In the genomic region with DNA sequence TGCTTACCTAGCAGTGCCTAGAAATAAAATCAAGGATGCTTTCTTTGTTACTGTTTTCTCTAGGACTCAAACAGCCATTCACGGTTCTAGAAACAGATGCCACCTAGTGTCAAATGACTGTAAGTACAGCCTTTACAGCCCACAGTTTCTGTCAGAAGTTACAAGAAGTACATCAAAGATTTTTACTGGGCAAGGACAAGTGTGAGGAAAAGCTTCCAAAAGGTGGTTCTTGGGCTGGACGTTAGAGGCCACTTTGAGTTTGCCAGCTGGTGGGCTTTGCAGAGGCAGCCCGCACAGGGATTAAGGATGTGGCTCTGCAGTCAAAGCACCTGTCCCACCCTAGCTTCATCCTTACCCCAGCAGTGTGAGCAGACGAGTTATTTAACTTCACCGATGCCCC, we compare ENCODE assay signal across 8 cellular contexts. TPM values are rescaled to one million over a fixed set of nuclear protein-coding genes. Genes with fewer than 3 reads are reported as not detected.
A peak's percentile ranks its signal among the peaks of the same experiment; 100 is the strongest.
DNase-seq lines count a peak whose midpoint lies in the region; ATAC-seq and TF ChIP-seq lines count a peak whose summit lies in the region.

No MANE protein-coding gene starts in this region.

- DNase-seq in DMS153 (lab: John Stamatoyannopoulos, UW) (peak; percentile 11), HT-29 (ENCODE audit: low spot score) (peak; percentile 88), NCI-H82 treated with DMSO at 0.1 percent for 48 hours (lab: John Stamatoyannopoulos, UW; ENCODE audit: unreplicated experiment) (peak; percentile 11), body of pancreas (peak in 2 of 4 donors; percentile 25 to 51), iris pigment epithelial cell (ENCODE audit: low read depth) (peak; percentile 66), superior temporal gyrus (ENCODE audit: extremely low spot score) (peak; percentile 87)

- intact Hi-C loops in body of pancreas (cut with DNase I): loop anchor here (10.0 kb wide), 1 partner anchor 51 kb away; no protein-coding TSS in a partner anchor

- no peaks in the 10 kb centered on the region for H3K36me3 ChIP-seq in body of pancreas (replicated peaks in 1 of 2; ENCODE audit: insufficient read depth in 1 of 2, low read depth in 2 of 2)

- peak; percentile 58 to 86 (median 75) for TF ChIP-seq CTCF in body of pancreas (IDR thresholded peaks at IDR 0.05)

- no peak for TF ChIP-seq POLR2A in body of pancreas (IDR thresholded peaks at IDR 0.05)

- no peaks in the 10 kb centered on the region for H3K9me3 ChIP-seq in body of pancreas

- H3K4me1 ChIP-seq in body of pancreas: peaks cover 75% of the 10 kb centered on the region

- peak; percentile 51 for ATAC-seq in body of pancreas
- no peak for ATAC-seq in HG02938 (IDR thresholded peaks at IDR 0.05; ENCODE audit: unreplicated experiment)
- ATAC-seq in GM21786 (IDR thresholded peaks at IDR 0.05; ENCODE audit: unreplicated experiment): no peak

- H3K27ac ChIP-seq in body of pancreas: no peak overlapping the region

- H3K4me3 ChIP-seq in body of pancreas: no peak overlapping the region

- 30 to 37% methylated on average over 5 of the region's 5 CpGs for WGBS in body of pancreas, 2 donors

- H3K27me3 ChIP-seq in body of pancreas: no peaks in the 10 kb centered on the region

RNA-seq across cellular contexts. Expression of a gene that starts 6.9 kb away (rescaled TPM):
- 26.5 and 27.2 TPM in 2 replicates for total RNA-seq in HT-29 (2014; rRNA removed; shearing (Covaris generic))
- total RNA-seq in body of pancreas: 10 to 100 TPM; 30.0 to 32.2 TPM
